In the genomic region with DNA sequence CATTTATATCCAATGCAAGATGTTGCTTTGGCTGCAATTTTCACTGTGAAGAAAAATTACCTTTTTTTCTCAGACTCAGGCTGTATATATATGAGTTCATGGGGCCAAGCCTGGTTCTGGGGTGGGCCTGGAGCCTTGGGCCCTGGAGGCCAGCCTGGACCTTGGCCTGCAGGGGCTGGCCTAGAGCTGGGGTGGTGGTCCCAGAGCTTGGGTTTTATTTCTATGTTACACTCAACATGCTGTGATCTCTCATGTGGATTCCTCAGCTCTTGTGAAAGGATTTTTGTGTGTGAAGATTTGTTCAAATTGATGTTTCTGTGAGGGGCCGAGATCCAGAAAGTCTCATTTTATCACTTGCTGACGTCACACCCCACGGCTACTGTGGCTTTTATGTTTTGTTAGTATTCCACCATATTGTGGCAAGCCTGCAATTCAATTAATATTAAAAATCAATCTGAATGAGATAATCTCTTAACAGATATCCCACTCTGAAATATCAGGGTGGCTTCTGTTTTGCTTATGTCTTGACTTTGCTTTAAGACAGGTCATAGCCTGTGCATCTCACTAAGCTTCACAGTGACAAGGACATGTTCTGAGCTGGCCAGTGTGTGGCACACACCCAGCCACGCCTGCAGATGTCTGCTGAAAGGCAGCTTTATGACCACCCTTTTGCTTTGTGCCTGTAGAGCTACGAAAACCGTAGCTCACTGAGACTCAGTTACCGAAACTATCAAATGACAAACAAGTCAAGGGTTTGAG, we compare ENCODE assay signal across 2 cellular contexts.
TF ChIP-seq lines count a peak whose summit lies in the region.

No MANE protein-coding gene starts in this region.

TF ChIP-seq in H1, 55 proteins besides CTCF, POLR2A, EP300 and RAD21:
- no peak for TF ChIP-seq GABPA (IDR thresholded peaks at IDR 0.05; ENCODE audit: borderline replicate concordance, insufficient read depth, low read length)
- TF ChIP-seq JUN (IDR thresholded peaks at IDR 0.05; ENCODE audit: low read depth, low read length): no peak
- no peak for TF ChIP-seq RBBP5 (IDR thresholded peaks at IDR 0.05; ENCODE audit: borderline replicate concordance, low read depth, low read length)
- TF ChIP-seq KDM4A (IDR thresholded peaks at IDR 0.05; ENCODE audit: low read depth, low read length, severe bottlenecking): no peak
- TF ChIP-seq, protein P1, sequence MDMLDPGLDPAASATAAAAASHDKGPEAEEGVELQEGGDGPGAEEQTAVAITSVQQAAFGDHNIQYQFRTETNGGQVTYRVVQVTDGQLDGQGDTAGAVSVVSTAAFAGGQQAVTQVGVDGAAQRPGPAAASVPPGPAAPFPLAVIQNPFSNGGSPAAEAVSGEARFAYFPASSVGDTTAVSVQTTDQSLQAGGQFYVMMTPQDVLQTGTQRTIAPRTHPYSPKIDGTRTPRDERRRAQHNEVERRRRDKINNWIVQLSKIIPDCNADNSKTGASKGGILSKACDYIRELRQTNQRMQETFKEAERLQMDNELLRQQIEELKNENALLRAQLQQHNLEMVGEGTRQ (IDR thresholded peaks at IDR 0.05; ENCODE audit: low read length): no peak
- TF ChIP-seq SIX5 (IDR thresholded peaks at IDR 0.05; ENCODE audit: low read depth, low read length): no peak
- TF ChIP-seq CTBP2 (IDR thresholded peaks at IDR 0.05; ENCODE audit: borderline replicate concordance, insufficient read depth, insufficient read length, low read length): no peak
- no peak for TF ChIP-seq GTF2F1 (IDR thresholded peaks at IDR 0.05; ENCODE audit: borderline replicate concordance, low read depth, low read length)
- no peak for TF ChIP-seq RXRA (IDR thresholded peaks at IDR 0.05; ENCODE audit: insufficient read depth, low read depth, low read length)
- TF ChIP-seq TAF7 (optimal IDR thresholded peaks at IDR 0.05; ENCODE audit: borderline replicate concordance, low read depth, low read length): no peak
- TF ChIP-seq ZNF274 (IDR thresholded peaks at IDR 0.05; ENCODE audit: borderline replicate concordance, extremely low read depth, low read length): no peak
- no peak for TF ChIP-seq YY1 (IDR thresholded peaks at IDR 0.05; ENCODE audit: low read depth, low read length)
- no peak for TF ChIP-seq CHD2 (IDR thresholded peaks at IDR 0.05; ENCODE audit: low read length)

TF ChIP-seq in HepG2, 621 proteins besides CTCF, POLR2A, EP300 and RAD21:
- TF ChIP-seq ZNF230 (CRISPR knock-in tag; IDR thresholded peaks at IDR 0.05) (no peak), CREB1 (IDR thresholded peaks at IDR 0.05) (peak; percentile 97), CREB1 (CRISPR knock-in tag; IDR thresholded peaks at IDR 0.05) (no peak), ATF7 (IDR thresholded peaks at IDR 0.05) (peak; percentile 71), ATF7 (CRISPR knock-in tag; IDR thresholded peaks at IDR 0.05) (no peak)
